Comparison of ENCODE assay signal across 14 cellular contexts in the genomic region with DNA sequence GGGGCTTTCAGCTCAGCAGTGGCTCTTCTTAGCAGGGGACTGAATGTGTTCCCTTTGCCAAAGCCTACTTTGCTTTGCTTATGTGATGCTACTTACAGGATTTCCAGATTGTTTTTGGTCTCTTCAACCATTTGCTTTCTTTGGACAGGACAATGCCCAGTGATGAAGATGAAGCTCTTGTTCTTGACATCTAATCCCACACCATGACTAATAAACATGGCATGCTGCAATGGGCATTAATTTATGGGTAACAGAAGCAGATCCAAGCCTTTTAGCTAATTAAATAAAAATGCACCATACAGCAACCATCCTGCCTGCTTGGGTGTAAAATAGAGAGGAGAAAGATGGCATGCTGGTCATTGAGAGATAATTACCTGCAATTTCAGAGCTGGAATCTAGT.
A peak's percentile ranks its signal among the peaks of the same experiment; 100 is the strongest.
DNase-seq lines count a peak whose midpoint lies in the region; ATAC-seq and FAIRE-seq lines count a peak whose summit lies in the region.
"Had no signal": no experiment of that assay in that cellular context is flagged by ENCODE, and none has a peak within 500 bp of the region (broad histone marks: within the 10 kb centered on the region; RNA-seq: fewer than 3 reads in every experiment).

No MANE protein-coding gene starts in this region.

- H3K9me3 ChIP-seq in duodenal mucosa (ENCODE audit: control insufficient read depth in 1 of 2, low read length in 2 of 2) (no peaks in the 10 kb centered on the region), skeletal muscle satellite cell (replicated peaks; ENCODE audit: low read length) (no peaks in the 10 kb centered on the region)
- H3K9me3 ChIP-seq: psoas muscle, SJCRH30 had no signal

- H3K27ac ChIP-seq in duodenal mucosa (ENCODE audit: low read depth, low read length): peak overlapping the region; percentile 32
- H3K27ac ChIP-seq: psoas muscle, SJCRH30 had no signal

- CTCF ChIA-PET in activated CD4-positive, alpha-beta T cell treated with anti-CD3 and anti-CD28 coated beads for 36 hours (lab: Charles Lee): interaction anchor here (0.7 to 3.6 kb wide), 9 partner anchors 9 to 125 kb away, joined by 3 to 18 read pairs (median 8); no protein-coding TSS in a partner anchor

- peaks cover 2% of the 10 kb centered on the region for H3K36me3 Mint-ChIP-seq in activated CD4-positive, alpha-beta T cell treated with anti-CD3 and anti-CD28 coated beads for 36 hours (ENCODE audit: low read depth)

- no peak for DNase-seq in activated CD4-positive, alpha-beta T cell treated with anti-CD3 and anti-CD28 coated beads for 36 hours
- DNase-seq in activated CD4-positive, alpha-beta T cell treated with anti-CD3 and anti-CD28 coated beads, Interleukin-2, amount 50 U/mL, for 1 hour: no peak
- DNase-seq in RCC 7860 (ENCODE audit: low spot score): peak; percentile 78
- no peak for DNase-seq in RPMI8226
- no peak for DNase-seq in stimulated activated CD4-positive, alpha-beta T cell treated with anti-CD3 and anti-CD28 coated beads, Interleukin-12 subunit alpha, Interleukin-12 subunit beta, amount 100 ng/mL, for 4 hours
- DNase-seq in NCI-H2029 (lab: John Stamatoyannopoulos, UW): no peak
- DNase-seq: cerebellar nuclear complex, NCI-H2107, SJCRH30 had no signal

- POLR2A ChIA-PET in activated CD4-positive, alpha-beta T cell treated with anti-CD3 and anti-CD28 coated beads for 36 hours (lab: Charles Lee): interaction anchor here (2.6 kb wide), 1 partner anchor 10 kb away, joined by 6 read pairs; no protein-coding TSS in a partner anchor

- intact Hi-C loops in activated CD4-positive, alpha-beta T cell treated with anti-CD3 and anti-CD28 coated beads for 36 hours (cut with DNase I, micrococcal nuclease): loop anchor here (5.0 to 10.0 kb wide), 5 partner anchors 234 to 1209 kb away; partner anchors contain the start of genes ARHGAP12 (in 1 of the 2) and CCDC7 (in 1 of the 2)

- no peak for ATAC-seq in activated CD4-positive, alpha-beta T cell treated with anti-CD3 and anti-CD28 coated beads for 36 hours

- H3K9me3 Mint-ChIP-seq in activated CD4-positive, alpha-beta T cell treated with anti-CD3 and anti-CD28 coated beads for 36 hours (ENCODE audit: low read depth): no peaks in the 10 kb centered on the region

- FAIRE-seq in RCC 7860 (lab: Jason Lieb, UNC): no peak
- FAIRE-seq: A204.1 had no signal

- H3K27ac Mint-ChIP-seq in activated CD4-positive, alpha-beta T cell treated with anti-CD3 and anti-CD28 coated beads for 36 hours: peak overlapping the region; percentile 83

- H3K9ac ChIP-seq in duodenal mucosa (ENCODE audit: low read depth in 1 of 2, low read length in 2 of 2) (no peak overlapping the region), skeletal muscle satellite cell (ENCODE audit: low read depth, low read length) (peak overlapping the region; percentile 42)

- H3K4me3 Mint-ChIP-seq in activated CD4-positive, alpha-beta T cell treated with anti-CD3 and anti-CD28 coated beads for 36 hours: no peak overlapping the region

- peak overlapping the region; percentile 26 for H3K4me2 ChIP-seq in skeletal muscle satellite cell (ENCODE audit: low read length)

- H3K27me3 ChIP-seq in duodenal mucosa (ENCODE audit: control insufficient read depth in 1 of 2, insufficient read depth in 2 of 2, low read length in 2 of 2) (no peaks in the 10 kb centered on the region), skeletal muscle satellite cell (ENCODE audit: control insufficient read depth, insufficient read depth, low read length) (no peaks in the 10 kb centered on the region)
- H3K27me3 ChIP-seq: SJCRH30 had no signal

- H3K36me3 ChIP-seq in duodenal mucosa (ENCODE audit: control insufficient read depth in 1 of 2, insufficient read depth in 2 of 2, low read length in 2 of 2): no peaks in the 10 kb centered on the region
- H3K36me3 ChIP-seq in skeletal muscle satellite cell (ENCODE audit: insufficient read depth, low read length): no peaks in the 10 kb centered on the region
- H3K36me3 ChIP-seq: SJCRH30 had no signal

- H3K27me3 Mint-ChIP-seq in activated CD4-positive, alpha-beta T cell treated with anti-CD3 and anti-CD28 coated beads for 36 hours: no peaks in the 10 kb centered on the region

- no peak overlapping the region for H3K4me3 ChIP-seq in duodenal mucosa (ENCODE audit: low read depth in 1 of 2, low read length in 2 of 2)
- H3K4me3 ChIP-seq in skeletal muscle satellite cell (ENCODE audit: low read length): no peak overlapping the region
- H3K4me3 ChIP-seq: lung, psoas muscle, SJCRH30 had no signal

- H3K4me1 Mint-ChIP-seq in activated CD4-positive, alpha-beta T cell treated with anti-CD3 and anti-CD28 coated beads for 36 hours: peaks cover 86% of the 10 kb centered on the region

- H3K4me1 ChIP-seq in duodenal mucosa (ENCODE audit: control insufficient read depth in 1 of 2, insufficient read depth in 2 of 2, low read length in 2 of 2) (peaks cover 10 to 31% of the 10 kb centered on the region in 2 donors), skeletal muscle satellite cell (ENCODE audit: control insufficient read depth, insufficient read depth, low read length) (peaks cover 67% of the 10 kb centered on the region)
- H3K4me1 ChIP-seq: psoas muscle had no signal
